19 cellular contexts compared by ENCODE assay signal in the genomic region with DNA sequence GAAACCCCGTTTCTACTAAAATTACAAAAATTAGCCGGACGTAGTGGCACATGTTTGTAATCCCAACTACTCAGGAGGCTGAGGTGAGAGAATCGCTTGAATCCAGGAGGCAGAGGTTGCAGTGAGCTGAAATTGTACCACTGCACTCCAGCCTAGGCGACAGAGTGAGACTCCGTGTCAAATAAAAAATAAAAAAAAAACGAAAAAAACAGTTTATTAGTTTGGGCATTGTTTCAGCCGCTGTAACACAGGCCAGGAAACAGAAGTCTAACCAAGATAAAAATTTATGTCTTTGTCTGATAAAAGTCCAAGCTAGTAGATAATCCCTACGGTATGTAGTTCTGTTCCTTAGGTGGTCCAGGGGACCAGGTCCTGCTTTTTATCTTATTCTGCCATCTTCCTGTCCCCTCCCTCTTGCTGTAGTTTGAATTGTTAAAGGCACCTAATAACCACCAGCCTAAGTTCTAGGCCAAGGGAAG. TPM values are rescaled to one million over a fixed set of nuclear protein-coding genes. Genes with fewer than 3 reads are reported as not detected.
DNase-seq lines count a peak whose midpoint lies in the region; ATAC-seq and TF ChIP-seq lines count a peak whose summit lies in the region.
"Had no signal": no experiment of that assay in that cellular context is flagged by ENCODE, and none has a peak within 500 bp of the region (broad histone marks: within the 10 kb centered on the region; RNA-seq: fewer than 3 reads in every experiment).

No MANE protein-coding gene starts in this region.

- peaks cover 0 to 2% (median 0%) of the 10 kb centered on the region in 7 donors for H3K9me3 Mint-ChIP-seq in CD14-positive monocyte
- no peaks in the 10 kb centered on the region for H3K9me3 Mint-ChIP-seq in memory B cell
- H3K9me3 Mint-ChIP-seq in activated T-helper 1 cell treated with anti-CD3 and anti-CD28 coated beads, Interleukin-12 subunit alpha, Interleukin-12 subunit beta, Interleukin-2, Interleukin-4 antibody, amounts not matched to agents 30 ng/mL and 10 ng/mL and 1 ng/mL, durations not matched to agents 14 hours and 24 hours and 36 hours, result no peaks in the 10 kb centered on the region
- H3K9me3 Mint-ChIP-seq: activated CD8-positive, alpha-beta T cell treated with anti-CD3 and anti-CD28 coated beads for 36 hours; mesothelial cell of epicardium; nephron had no signal

- DNase-seq in CD14-positive monocyte (ENCODE audit: low spot score) (no peak), KBM-7 (peak; percentile 31), dermis blood vessel endothelial cell (peak; percentile 77), memory B cell (ENCODE audit: low spot score in 2 of 2) (no peak), hippocampal formation (lab: John Stamatoyannopoulos, UW) (no peak)
- no peak for DNase-seq in activated CD4-positive, CD25-positive, alpha-beta regulatory T cell treated with anti-CD3 and anti-CD28 coated beads, Interleukin-2, amount 50 U/mL, for 72 hours
- DNase-seq in activated T-helper 1 cell treated with anti-CD3 and anti-CD28 coated beads, Interleukin-12 subunit alpha, Interleukin-12 subunit beta, Interleukin-2, Interleukin-4 antibody, amounts not matched to agents 30 ng/mL and 10 ng/mL and 1 ng/mL, durations not matched to agents 14 hours and 24 hours and 36 hours (ENCODE audit: low spot score), result no peak
- DNase-seq: activated CD4-positive, CD25-positive, alpha-beta regulatory T cell; activated CD8-positive, alpha-beta T cell treated with anti-CD3 and anti-CD28 coated beads for 36 hours; activated T-cell treated with anti-CD3 and anti-CD28 coated beads for 4 hours; dorsolateral prefrontal cortex; GOT3; kidney glomerular epithelial cell; NCI-H1436; NCI-H526; RPMI8226; SK-N-SH had no signal

- ATAC-seq in memory B cell (ENCODE audit: low read depth), result no peak
- ATAC-seq: activated CD8-positive, alpha-beta T cell treated with anti-CD3 and anti-CD28 coated beads for 36 hours had no signal

- no peak for TF ChIP-seq CTCF in CD14-positive monocyte (IDR thresholded peaks at IDR 0.05)

- no peaks in the 10 kb centered on the region for H3K27me3 Mint-ChIP-seq in CD14-positive monocyte (ENCODE audit: low read depth in 3 of 3)
- no peaks in the 10 kb centered on the region for H3K27me3 Mint-ChIP-seq in memory B cell
- H3K27me3 Mint-ChIP-seq in activated T-helper 1 cell treated with anti-CD3 and anti-CD28 coated beads, Interleukin-12 subunit alpha, Interleukin-12 subunit beta, Interleukin-2, Interleukin-4 antibody, amounts not matched to agents 30 ng/mL and 10 ng/mL and 1 ng/mL, durations not matched to agents 14 hours and 24 hours and 36 hours (ENCODE audit: insufficient read depth), result no peaks in the 10 kb centered on the region
- H3K27me3 Mint-ChIP-seq: activated CD8-positive, alpha-beta T cell treated with anti-CD3 and anti-CD28 coated beads for 36 hours had no signal

- H3K4me1 Mint-ChIP-seq in CD14-positive monocyte (peaks cover 23% of the 10 kb centered on the region), memory B cell (peaks cover 10% of the 10 kb centered on the region)
- no peaks in the 10 kb centered on the region for H3K4me1 Mint-ChIP-seq in activated T-helper 1 cell treated with anti-CD3 and anti-CD28 coated beads, Interleukin-12 subunit alpha, Interleukin-12 subunit beta, Interleukin-2, Interleukin-4 antibody, amounts not matched to agents 30 ng/mL and 10 ng/mL and 1 ng/mL, durations not matched to agents 14 hours and 24 hours and 36 hours (ENCODE audit: low read depth)

- H3K27ac Mint-ChIP-seq in CD14-positive monocyte (peak overlapping the region in 6 of 7 donors; percentile 2 to 69 (median 44)), memory B cell (peak overlapping the region; percentile 11)
- H3K27ac Mint-ChIP-seq in activated T-helper 1 cell treated with anti-CD3 and anti-CD28 coated beads, Interleukin-12 subunit alpha, Interleukin-12 subunit beta, Interleukin-2, Interleukin-4 antibody, amounts not matched to agents 30 ng/mL and 10 ng/mL and 1 ng/mL, durations not matched to agents 14 hours and 24 hours and 36 hours, result no peak overlapping the region
- H3K27ac Mint-ChIP-seq: activated CD8-positive, alpha-beta T cell treated with anti-CD3 and anti-CD28 coated beads for 36 hours; mesothelial cell of epicardium had no signal

- in situ Hi-C loops in KBM-7 (cut with MboI; ENCODE audit: low pct_unique_long_range_greater_than_20kb, low sequenced_read_pairs), result no loop called here

- intact Hi-C loops in CD14-positive monocyte (cut with micrococcal nuclease), result no loop called here
- intact Hi-C loops in activated T-helper 1 cell treated with anti-CD3 and anti-CD28 coated beads, Interleukin-12 subunit alpha, Interleukin-12 subunit beta, Interleukin-2, Interleukin-4 antibody, amounts not matched to agents 30 ng/mL and 10 ng/mL and 1 ng/mL, durations not matched to agents 14 hours and 24 hours and 36 hours (cut with micrococcal nuclease), result no loop called here

- peaks cover 3 to 22% of the 10 kb centered on the region in 2 donors for H3K36me3 Mint-ChIP-seq in CD14-positive monocyte
- H3K36me3 Mint-ChIP-seq in memory B cell, result peaks cover 6% of the 10 kb centered on the region
- peaks cover 4% of the 10 kb centered on the region for H3K36me3 Mint-ChIP-seq in activated T-helper 1 cell treated with anti-CD3 and anti-CD28 coated beads, Interleukin-12 subunit alpha, Interleukin-12 subunit beta, Interleukin-2, Interleukin-4 antibody, amounts not matched to agents 30 ng/mL and 10 ng/mL and 1 ng/mL, durations not matched to agents 14 hours and 24 hours and 36 hours (ENCODE audit: low read depth)

- H3K4me3 Mint-ChIP-seq in CD14-positive monocyte (no peak overlapping the region), memory B cell (no peak overlapping the region)
- no peak overlapping the region for H3K4me3 Mint-ChIP-seq in activated T-helper 1 cell treated with anti-CD3 and anti-CD28 coated beads, Interleukin-12 subunit alpha, Interleukin-12 subunit beta, Interleukin-2, Interleukin-4 antibody, amounts not matched to agents 30 ng/mL and 10 ng/mL and 1 ng/mL, durations not matched to agents 14 hours and 24 hours and 36 hours
- H3K4me3 Mint-ChIP-seq: activated CD8-positive, alpha-beta T cell treated with anti-CD3 and anti-CD28 coated beads for 36 hours; mesothelial cell of epicardium; nephron had no signal

RNA-seq across cellular contexts. Expression of a gene that starts 21.4 kb away (rescaled TPM):
- polyA plus RNA-seq in CD14-positive monocyte, result 10 to 100 TPM; 17.5 to 26.9 TPM
- total RNA-seq in dermis blood vessel endothelial cell, result 105 and 141 TPM in 2 replicates
- total RNA-seq in activated T-helper 1 cell treated with anti-CD3 and anti-CD28 coated beads, Interleukin-12 subunit alpha, Interleukin-12 subunit beta, Interleukin-2, Interleukin-4 antibody, amounts not matched to agents 30 ng/mL and 10 ng/mL and 1 ng/mL, durations not matched to agents 14 hours and 24 hours and 36 hours, result 44.5 and 48.6 TPM in 2 replicates

Comparison
In these comparisons a context has a peak if more than half of its experiments do, and no peak if none do; other contexts are left out.
1. DNase-seq: peak in KBM-7 (single experiment) and dermis blood vessel endothelial cell (single experiment); none in CD14-positive monocyte (single experiment), memory B cell (0 of 2), activated CD4-positive, CD25-positive, alpha-beta regulatory T cell treated with anti-CD3 and anti-CD28 coated beads, Interleukin-2, amount 50 U/mL, for 72 hours (single experiment), activated T-helper 1 cell treated with anti-CD3 and anti-CD28 coated beads, Interleukin-12 subunit alpha, Interleukin-12 subunit beta, Interleukin-2, Interleukin-4 antibody, amounts not matched to agents 30 ng/mL and 10 ng/mL and 1 ng/mL, durations not matched to agents 14 hours and 24 hours and 36 hours (single experiment) and hippocampal formation (0 of 2).